4 cellular contexts compared by ENCODE assay signal in the genomic region with DNA sequence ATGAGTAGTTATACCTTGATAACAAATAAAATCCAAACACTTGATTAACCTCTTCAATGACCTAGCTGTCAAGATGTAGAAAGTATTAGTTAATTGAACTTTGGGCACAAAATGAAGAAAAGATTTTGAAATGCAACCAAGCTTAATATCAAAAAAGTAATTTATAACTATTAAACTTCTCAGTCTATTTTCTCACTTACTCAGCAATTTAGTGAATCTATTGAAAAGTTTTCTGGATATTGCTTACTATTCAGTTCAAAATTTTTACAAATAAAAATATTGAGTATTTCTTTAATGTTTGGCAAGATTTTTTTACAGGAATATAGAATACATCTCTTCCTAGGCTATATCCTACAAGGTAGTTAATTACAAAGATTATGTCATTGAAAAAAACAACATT.
"Had no signal": no experiment of that assay in that cellular context is flagged by ENCODE, and none has a peak within 500 bp of the region (broad histone marks: within the 10 kb centered on the region; RNA-seq: fewer than 3 reads in every experiment).

No MANE protein-coding gene starts in this region.

- H3K27ac ChIP-seq: HL-60, KMS-11 had no signal

- H3K9ac ChIP-seq: KMS-11 had no signal

- H3K4me2 ChIP-seq: KMS-11 had no signal

- DNase-seq: KBM-7, KG1 had no signal
